Comparison of ENCODE assay signal across 27 cellular contexts in the genomic region with DNA sequence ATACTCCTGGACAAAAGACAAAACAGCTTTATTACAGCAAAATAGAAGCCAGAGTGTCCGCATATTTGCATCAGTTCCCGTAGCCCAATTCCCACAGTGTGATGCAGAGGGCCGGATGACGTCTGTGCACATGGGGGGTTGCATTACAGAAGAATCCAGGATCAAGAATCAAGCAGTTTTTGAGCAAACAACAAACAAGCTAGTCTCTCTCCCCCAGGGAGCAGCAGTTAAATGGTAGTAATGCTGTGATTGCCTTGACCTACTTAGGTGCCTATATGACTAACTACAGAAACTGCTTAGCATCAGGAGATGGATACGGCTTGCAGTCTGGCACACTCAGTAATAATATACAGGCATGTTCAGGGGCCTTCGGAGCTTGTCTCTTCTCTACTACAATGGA. TPM values are rescaled to one million over a fixed set of nuclear protein-coding genes. Genes with fewer than 3 reads are reported as not detected.
DNase-seq lines count a peak whose midpoint lies in the region; ATAC-seq and TF ChIP-seq lines count a peak whose summit lies in the region.
"Had no signal": no experiment of that assay in that cellular context is flagged by ENCODE, and none has a peak within 500 bp of the region (broad histone marks: within the 10 kb centered on the region; RNA-seq: fewer than 3 reads in every experiment).

No MANE protein-coding gene starts in this region.

- peaks cover 6% of the 10 kb centered on the region for H3K4me1 Mint-ChIP-seq in stimulated activated effector memory CD8-positive, alpha-beta T cell treated with anti-CD3 and anti-CD28 coated beads, Interleukin-12 subunit alpha, Interleukin-12 subunit beta, amount 100 ng/mL, for 72 hours

- no peaks in the 10 kb centered on the region for H3K27me3 ChIP-seq in adrenal gland
- H3K27me3 ChIP-seq: Peyer's patch, SJSA1, stomach, upper lobe of left lung had no signal

- POLR2A ChIA-PET in HEK293 (lab: Yijun Ruan, JAX): no interaction called here

- no peak overlapping the region for H3K27ac ChIP-seq in HEK293 (ENCODE audit: extremely low read depth, low read depth, low read length)
- H3K27ac ChIP-seq in adrenal gland: peak overlapping the region in 2 of 5 donors; percentile 13 to 43
- H3K27ac ChIP-seq: Peyer's patch, SJSA1, stomach, upper lobe of left lung had no signal

- WGBS in adrenal gland, 4 donors: 36 to 42% (median 38%) methylated on average over 6 of the region's 6 CpGs

- H3K36me3 Mint-ChIP-seq in stimulated activated effector memory CD8-positive, alpha-beta T cell treated with anti-CD3 and anti-CD28 coated beads, Interleukin-12 subunit alpha, Interleukin-12 subunit beta, amount 100 ng/mL, for 72 hours: no peaks in the 10 kb centered on the region
- H3K36me3 Mint-ChIP-seq: natural killer cell had no signal

- no peak overlapping the region for H3K4me3 Mint-ChIP-seq in stimulated activated effector memory CD8-positive, alpha-beta T cell treated with anti-CD3 and anti-CD28 coated beads, Interleukin-12 subunit alpha, Interleukin-12 subunit beta, amount 100 ng/mL, for 72 hours
- H3K4me3 Mint-ChIP-seq: activated B cell treated with CpG ODN at 0.5 μM for 24 hours; activated CD4-positive, alpha-beta memory T cell treated with anti-CD3 and anti-CD28 coated beads, Interleukin-2, amount 10 ng/mL, durations not matched to agents 7 days and 5 days; B cell; mesothelial cell of epicardium; natural killer cell; T-helper 17 cell had no signal

- no peak for TF ChIP-seq POLR2A in adrenal gland (IDR thresholded peaks at IDR 0.05)

- TF ChIP-seq CTCF in HEK293 (tag by site-specific recombination; IDR thresholded peaks at IDR 0.05) (no peak), adrenal gland (IDR thresholded peaks at IDR 0.05) (no peak), fibroblast of the aortic adventitia (IDR thresholded peaks at IDR 0.05; ENCODE audit: insufficient read depth, low read length) (no peak)

- H3K27ac Mint-ChIP-seq in stimulated activated effector memory CD8-positive, alpha-beta T cell treated with anti-CD3 and anti-CD28 coated beads, Interleukin-12 subunit alpha, Interleukin-12 subunit beta, amount 100 ng/mL, for 72 hours: no peak overlapping the region
- H3K27ac Mint-ChIP-seq: activated B cell treated with CpG ODN at 0.5 μM for 24 hours; activated CD4-positive, alpha-beta memory T cell treated with anti-CD3 and anti-CD28 coated beads, Interleukin-2, amount 10 ng/mL, durations not matched to agents 7 days and 5 days; B cell; mesothelial cell of epicardium; natural killer cell; T-helper 17 cell had no signal

- no peaks in the 10 kb centered on the region for H3K9me3 ChIP-seq in HEK293 (ENCODE audit: control insufficient read depth, insufficient read depth, low read depth, low read length)
- no peaks in the 10 kb centered on the region for H3K9me3 ChIP-seq in adrenal gland (replicated peaks in 1 of 3)
- H3K9me3 ChIP-seq: Caco-2, Peyer's patch, SJSA1, stomach, upper lobe of left lung had no signal

- H3K4me3 ChIP-seq in HEK293 (ENCODE audit: low read depth, low read length) (no peak overlapping the region), adrenal gland (no peak overlapping the region), fibroblast of the aortic adventitia (ENCODE audit: low read depth, low read length) (no peak overlapping the region)
- H3K4me3 ChIP-seq: K562, Peyer's patch, SJSA1, stomach, upper lobe of left lung had no signal

- H3K4me1 ChIP-seq in HEK293 (ENCODE audit: control insufficient read depth, insufficient read depth, low read length): no peaks in the 10 kb centered on the region
- H3K4me1 ChIP-seq in adrenal gland (replicated peaks in 1 of 2): peaks cover 10 to 22% of the 10 kb centered on the region in 2 donors
- H3K4me1 ChIP-seq: SJSA1 had no signal

- CTCF ChIA-PET in HEK293 (lab: Yijun Ruan, JAX): no interaction called here

- no peaks in the 10 kb centered on the region for H3K9me3 Mint-ChIP-seq in stimulated activated effector memory CD8-positive, alpha-beta T cell treated with anti-CD3 and anti-CD28 coated beads, Interleukin-12 subunit alpha, Interleukin-12 subunit beta, amount 100 ng/mL, for 72 hours
- H3K9me3 Mint-ChIP-seq: activated B cell treated with CpG ODN at 0.5 μM for 24 hours; activated CD4-positive, alpha-beta memory T cell treated with anti-CD3 and anti-CD28 coated beads, Interleukin-2, amount 10 ng/mL, durations not matched to agents 7 days and 5 days; mesothelial cell of epicardium; natural killer cell had no signal

- ATAC-seq in stimulated activated effector memory CD8-positive, alpha-beta T cell treated with anti-CD3 and anti-CD28 coated beads, Interleukin-12 subunit alpha, Interleukin-12 subunit beta, amount 100 ng/mL, for 72 hours: peak; percentile 67
- ATAC-seq in GM19395 (IDR thresholded peaks at IDR 0.05; ENCODE audit: unreplicated experiment) (no peak), GM18868 (IDR thresholded peaks at IDR 0.05; ENCODE audit: unreplicated experiment) (no peak)
- ATAC-seq: K562, natural killer cell, T-helper 17 cell had no signal

- intact Hi-C loops in adrenal gland (cut with DNase I): loop anchor here in 1 of 2 donors (10.0 kb wide), 1 partner anchor 121 kb away; no protein-coding TSS in a partner anchor

- DNase-seq in adrenal gland: peak in 5 of 7 donors; percentile 14 to 55 (median 45)
- DNase-seq in fibroblast of the aortic adventitia (ENCODE audit: low read depth): peak; percentile 46
- no peak for DNase-seq in stimulated activated effector memory CD8-positive, alpha-beta T cell treated with anti-CD3 and anti-CD28 coated beads, Interleukin-12 subunit alpha, Interleukin-12 subunit beta, amount 100 ng/mL, for 72 hours (ENCODE audit: low spot score in 2 of 2)
- DNase-seq in stimulated activated CD4-positive, alpha-beta T cell treated with anti-CD3 and anti-CD28 coated beads, Interleukin-2, amount 100 ng/mL, for 24 hours: no peak
- DNase-seq: activated B cell treated with CpG ODN at 0.5 μM for 24 hours; activated CD4-positive, alpha-beta memory T cell treated with anti-CD3 and anti-CD28 coated beads, Interleukin-2, amount 10 ng/mL, durations not matched to agents 7 days and 5 days; activated gamma-delta T cell treated with Interleukin-2 at 50 U/mL for 16 hours; activated T-cell treated with anti-CD3 and anti-CD28 coated beads for 4 hours; Caco-2; erythroblast; MM.1S; natural killer cell; NCI-H1694; NCI-H226; Peyer's patch; small intestine; stimulated activated CD4-positive, alpha-beta T cell treated with anti-CD3 and anti-CD28 coated beads, Interleukin-4, amount 100 ng/mL, for 24 hours; stomach; T-helper 17 cell; upper lobe of left lung had no signal

- peaks cover under 1 to 6% of the 10 kb centered on the region in 2 experiments; a peak in 2 of 3 replicates for H3K36me3 ChIP-seq in HEK293 (ENCODE audit: control insufficient read depth in 2 of 2, insufficient read depth in 1 of 2, low read length in 2 of 2)
- H3K36me3 ChIP-seq in adrenal gland (replicated peaks in 1 of 2): no peaks in the 10 kb centered on the region
- H3K36me3 ChIP-seq: upper lobe of left lung had no signal

TF ChIP-seq in HEK293, 187 proteins besides CTCF, POLR2A, EP300 and RAD21:
- peak; percentile 52; the same call in 1 of the 2 replicates for TF ChIP-seq GLIS1 (tag by site-specific recombination; IDR thresholded peaks at IDR 0.05)
- no peak for TF ChIP-seq ZBTB20 (tag by site-specific recombination; IDR thresholded peaks at IDR 0.05)
- peak; percentile 55 for TF ChIP-seq ZIC2 (tag by site-specific recombination; IDR thresholded peaks at IDR 0.05)
- 0 out of 2 replicates have a peak, but pooled peaks have one; percentile 23 for TF ChIP-seq OSR2 (tag by site-specific recombination; IDR thresholded peaks at IDR 0.05)

RNA-seq across cellular contexts. Expression of gene SDHAF4, which starts 3.2 kb away (rescaled TPM):
- total RNA-seq in adrenal gland (10 to 100 TPM in 6 of 8 donors, 1 to 10 TPM in 2; 4.2 to 22.6 (median 15.5) TPM), fibroblast of the aortic adventitia (ENCODE audit: low replicate concordance) (2.8 and 8.0 TPM in 2 replicates)
- polyA plus RNA-seq in adrenal gland: 10 to 100 TPM; 17.4 to 25.2 (median 22.5) TPM

Comparison
In these comparisons a context has a peak if more than half of its experiments do, and no peak if none do; other contexts are left out.
1. DNase-seq: peak in adrenal gland (5 of 7) and fibroblast of the aortic adventitia (single experiment); none in stimulated activated effector memory CD8-positive, alpha-beta T cell treated with anti-CD3 and anti-CD28 coated beads, Interleukin-12 subunit alpha, Interleukin-12 subunit beta, amount 100 ng/mL, for 72 hours (0 of 2) and stimulated activated CD4-positive, alpha-beta T cell treated with anti-CD3 and anti-CD28 coated beads, Interleukin-2, amount 100 ng/mL, for 24 hours (0 of 2).